8 cellular contexts compared by ENCODE assay signal in the genomic region with DNA sequence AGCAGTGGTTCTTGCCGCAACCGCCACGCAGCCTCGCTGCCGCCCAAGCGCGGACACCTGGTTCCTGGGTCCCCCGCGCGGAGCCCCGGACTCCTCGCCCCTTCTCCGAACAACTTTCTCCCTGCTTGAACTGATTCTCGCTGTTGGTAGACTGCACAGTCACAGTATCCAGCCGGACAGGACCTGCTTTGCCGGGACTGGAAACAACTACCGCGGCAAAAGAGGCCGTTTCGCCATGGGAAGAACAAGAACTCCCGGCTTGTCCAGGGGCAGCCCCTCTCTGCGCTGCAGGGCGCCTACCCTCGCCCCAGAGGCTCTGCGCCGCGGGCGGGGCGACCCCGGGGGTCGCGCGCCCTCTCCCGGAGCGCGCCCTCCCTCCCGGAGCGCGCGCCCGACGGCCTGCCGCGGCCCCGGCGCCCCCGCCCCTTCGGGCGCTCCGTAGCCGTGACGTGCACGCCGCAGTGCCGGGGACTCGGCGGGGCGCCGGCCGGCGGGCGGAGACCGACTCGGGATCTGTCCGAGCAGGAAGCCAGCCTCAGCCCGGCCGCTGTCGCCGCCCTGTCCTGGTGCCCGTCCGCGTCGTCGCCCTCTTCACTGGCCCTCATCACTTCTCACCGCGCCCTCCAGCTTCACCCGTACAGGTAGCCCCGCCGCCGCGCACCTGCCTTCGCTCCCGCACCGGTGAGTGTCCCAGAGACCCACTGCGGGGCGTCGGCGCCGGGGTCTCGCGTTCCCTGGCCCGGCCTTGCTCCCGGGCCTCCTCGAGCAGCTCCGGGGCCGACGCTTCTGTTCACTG. TPM values are rescaled to one million over a fixed set of nuclear protein-coding genes. Genes with fewer than 3 reads are reported as not detected.
A peak's percentile ranks its signal among the peaks of the same experiment; 100 is the strongest.
DNase-seq lines count a peak whose midpoint lies in the region; ATAC-seq and TF ChIP-seq lines count a peak whose summit lies in the region.

Gene MYO6, plus strand, starts transcription at position 497 of the 796 bp plus-strand sequence. CDS start 68,309 bp downstream, outside the sequence.

- H3K9me3 ChIP-seq in SJSA1 (replicated peaks): no peaks in the 10 kb centered on the region
- no peaks in the 10 kb centered on the region for H3K9me3 ChIP-seq in left ventricle myocardium inferior (replicated peaks)

- peaks cover 8% of the 10 kb centered on the region for H3K36me3 ChIP-seq in SJSA1
- H3K36me3 ChIP-seq in left ventricle myocardium inferior: no peaks in the 10 kb centered on the region

- peak; percentile 75 for DNase-seq in DMS153 treated with DMSO at 0.1 percent for 48 hours (lab: John Stamatoyannopoulos, UW; ENCODE audit: unreplicated experiment)
- peak in 1 of 2 experiments; percentile 14 for DNase-seq in HL-60 (ENCODE audit: low read depth in 1 of 2, low spot score in 1 of 2)
- peak; percentile 60 to 67 for DNase-seq in SJSA1 (ENCODE audit: low read depth in 1 of 2, low spot score in 2 of 2)
- peak; percentile 77 for DNase-seq in left ventricle myocardium inferior
- peak; percentile 59 to 97 (median 78) for DNase-seq in posterior cingulate gyrus
- DNase-seq in COLO829 (ENCODE audit: low spot score): no peak

- intact Hi-C loops in left ventricle myocardium inferior (cut with micrococcal nuclease) (no loop called here), posterior cingulate gyrus (cut with DNase I) (loop anchor here (5.0 kb wide), 1 partner anchor 147 kb away; the partner anchor contains the start of gene SENP6)

- peaks cover 21% of the 10 kb centered on the region for H3K27me3 ChIP-seq in HL-60 (ENCODE audit: insufficient read depth, poor library complexity, severe bottlenecking)
- H3K27me3 ChIP-seq in SJSA1 (replicated peaks): no peaks in the 10 kb centered on the region
- no peaks in the 10 kb centered on the region for H3K27me3 ChIP-seq in left ventricle myocardium inferior (ENCODE audit: low read depth)

- peak; percentile 85 for ATAC-seq in GM21360 (IDR thresholded peaks at IDR 0.05; ENCODE audit: unreplicated experiment)

- H3K4me1 ChIP-seq in SJSA1 (replicated peaks) (peaks cover 30% of the 10 kb centered on the region), left ventricle myocardium inferior (peaks cover 40% of the 10 kb centered on the region)

- H3K4me3 ChIP-seq in HL-60 (replicated peaks; ENCODE audit: insufficient read depth, low read length) (peak within 1 kb of the TSS; percentile 50), SJSA1 (peak within 1 kb of the TSS; percentile 96), left ventricle myocardium inferior (peak within 1 kb of the TSS; percentile 100)

- H3K27ac ChIP-seq in HL-60 (replicated peaks) (no peak within 1 kb of the TSS), SJSA1 (peak within 1 kb of the TSS; percentile 70), angular gyrus (ENCODE audit: low read depth, low read length) (peak within 1 kb of the TSS; percentile 87), left ventricle myocardium inferior (replicated peaks) (peak within 1 kb of the TSS; percentile 89)

- TF ChIP-seq CTCF in HL-60 (IDR thresholded peaks at IDR 0.05; ENCODE audit: insufficient read depth, low read length) (no peak), left ventricle myocardium inferior (IDR thresholded peaks at IDR 0.05; ENCODE audit: borderline replicate concordance) (no peak)

RNA-seq across cellular contexts. Expression of gene MYO6, which starts in this region (rescaled TPM):
- total RNA-seq in SJSA1 (2014; rRNA removed; shearing (Covaris generic)): 6.4 and 6.7 TPM in 2 replicates
- total RNA-seq in left ventricle myocardium inferior: 5.0 TPM

Comparison
In these comparisons a context has a peak if more than half of its experiments do, and no peak if none do; other contexts are left out.
1. H3K4me3 ChIP-seq: peak in every context shown above with its lines; median percentile 100 in left ventricle myocardium inferior; 96 in SJSA1; 50 in HL-60.